ENCODE assay signal across 16 cellular contexts in genomic region chr19:38064661-38065425, GRCh38.
DNase-seq lines count a peak whose midpoint lies in the region; ATAC-seq and TF ChIP-seq lines count a peak whose summit lies in the region.
"Had no signal": no experiment of that assay in that cellular context is flagged by ENCODE, and none has a peak within 500 bp of the region (broad histone marks: within the 10 kb centered on the region; RNA-seq: fewer than 3 reads in every experiment).

No MANE protein-coding gene starts in this region.

- H3K36me3 ChIP-seq in heart right ventricle, result no peaks in the 10 kb centered on the region
- no peaks in the 10 kb centered on the region for H3K36me3 ChIP-seq in OCI-LY1 (ENCODE audit: insufficient read depth, low read length)
- no peaks in the 10 kb centered on the region; the same call in 1 of the 2 replicates for H3K36me3 ChIP-seq in WERI-Rb-1
- H3K36me3 ChIP-seq in H7 (replicated peaks; ENCODE audit: control insufficient read depth, insufficient read depth, low read length), result no peaks in the 10 kb centered on the region
- H3K36me3 ChIP-seq: BLaER1 treated with 17β-estradiol and CSF1 and Interleukin-3, amounts not matched to agents 10 nM and 100 nM had no signal

- no peak overlapping the region for H3K4me3 Mint-ChIP-seq in naive B cell
- H3K4me3 Mint-ChIP-seq: CD4-positive, CD25-positive, alpha-beta regulatory T cell had no signal

- H3F3A ChIP-seq in OCI-LY1 (ENCODE audit: insufficient read depth, low read length), result no peaks in the 10 kb centered on the region

- H3K9me3 ChIP-seq in heart right ventricle (no peaks in the 10 kb centered on the region), OCI-LY1 (ENCODE audit: low read length) (no peaks in the 10 kb centered on the region), WERI-Rb-1 (ENCODE audit: severe bottlenecking) (no peaks in the 10 kb centered on the region)
- H3K9me3 ChIP-seq: BLaER1 treated with 17β-estradiol and CSF1 and Interleukin-3, amounts not matched to agents 10 nM and 100 nM had no signal

- H3K27me3 Mint-ChIP-seq in naive B cell, result no peaks in the 10 kb centered on the region
- H3K27me3 Mint-ChIP-seq: CD4-positive, CD25-positive, alpha-beta regulatory T cell had no signal

- H3K4me1 Mint-ChIP-seq in naive B cell, result peaks cover 20 to 63% (median 50%) of the 10 kb centered on the region in 3 donors

- peaks cover 0 to under 1% of the 10 kb centered on the region in 2 donors for H3K36me3 Mint-ChIP-seq in naive B cell

- H3K9me2 ChIP-seq in OCI-LY1 (ENCODE audit: low read depth, low read length), result no peaks in the 10 kb centered on the region

- no peak overlapping the region for H3K4me3 ChIP-seq in heart right ventricle
- H3K4me3 ChIP-seq in OCI-LY1 (ENCODE audit: low read depth, low read length, poor library complexity, severe bottlenecking), result no peak overlapping the region
- no peak overlapping the region for H3K4me3 ChIP-seq in WERI-Rb-1 (ENCODE audit: low read depth, low read length)
- H3K4me3 ChIP-seq in H7 (ENCODE audit: insufficient read depth, low read depth, low read length), result no peak overlapping the region
- H3K4me3 ChIP-seq: BLaER1 treated with 17β-estradiol and CSF1 and Interleukin-3, amounts not matched to agents 10 nM and 100 nM; GM12878 had no signal

- intact Hi-C loops in Right ventricle myocardium superior (cut with DNase I), result no loop called here
- intact Hi-C loops in heart right ventricle (cut with DNase I), result no loop called here

- no peak overlapping the region for H3K9ac ChIP-seq in OCI-LY1 (ENCODE audit: low read length)

- WGBS in heart right ventricle, 2 donors, result 92 to 93% methylated on average over 7 of the region's 7 CpGs

- DNase-seq in Right ventricle myocardium superior, result peak; percentile 10
- no peak for DNase-seq in heart right ventricle
- DNase-seq in WERI-Rb-1, result no peak
- no peak for DNase-seq in naive B cell
- DNase-seq in H7, result no peak
- DNase-seq in GDM1 (lab: John Stamatoyannopoulos, UW), result no peak
- no peak for DNase-seq in NCI-H1417 treated with DMSO at 0.1 percent for 48 hours (lab: John Stamatoyannopoulos, UW)
- DNase-seq: AML-193; Calu3; CD4-positive, CD25-positive, alpha-beta regulatory T cell; DMS 273 treated with DMSO at 0.1 percent for 48 hours had no signal

- H3K27me3 ChIP-seq in heart right ventricle (no peaks in the 10 kb centered on the region), OCI-LY1 (ENCODE audit: insufficient read depth, low read length) (no peaks in the 10 kb centered on the region), WERI-Rb-1 (ENCODE audit: insufficient read depth, low read depth, severe bottlenecking) (no peaks in the 10 kb centered on the region), H7 (ENCODE audit: control insufficient read depth, insufficient read depth, low read length) (no peaks in the 10 kb centered on the region)
- H3K27me3 ChIP-seq: BLaER1 treated with 17β-estradiol and CSF1 and Interleukin-3, amounts not matched to agents 10 nM and 100 nM had no signal

- H4K20me1 ChIP-seq in OCI-LY1 (ENCODE audit: insufficient read depth, low read length), result no peaks in the 10 kb centered on the region
- H4K20me1 ChIP-seq: BLaER1 treated with 17β-estradiol and CSF1 and Interleukin-3, amounts not matched to agents 10 nM and 100 nM had no signal

- no peak overlapping the region for H3K4me2 ChIP-seq in OCI-LY1 (ENCODE audit: low read length)

- ATAC-seq in Right ventricle myocardium superior (ENCODE audit: poor library complexity) (no peak), heart right ventricle (no peak), naive B cell (ENCODE audit: low read depth in 2 of 2) (no peak)
- ATAC-seq: GM12878, HCT116 had no signal

- no peaks in the 10 kb centered on the region for H3K79me2 ChIP-seq in OCI-LY1 (ENCODE audit: insufficient read depth, low read length)

- H2AFZ ChIP-seq in OCI-LY1 (ENCODE audit: low read length), result no peak overlapping the region

- H3K4me1 ChIP-seq in heart right ventricle (peaks cover 0 to 5% (median 0%) of the 10 kb centered on the region in 9 donors), OCI-LY1 (ENCODE audit: insufficient read depth, low read length, severe bottlenecking) (peaks cover 37% of the 10 kb centered on the region)

- peak overlapping the region in 5 of 6 donors; percentile 33 to 79 (median 70) for H3K27ac Mint-ChIP-seq in naive B cell
- H3K27ac Mint-ChIP-seq: CD4-positive, CD25-positive, alpha-beta regulatory T cell had no signal

- H3K27ac ChIP-seq in heart right ventricle (no peak overlapping the region), OCI-LY1 (ENCODE audit: low read depth, low read length, poor library complexity, severe bottlenecking) (peak overlapping the region; percentile 61), WERI-Rb-1 (peak overlapping the region; percentile 87)
- H3K27ac ChIP-seq: 22Rv1 had no signal

- TF ChIP-seq CTCF in heart right ventricle (IDR thresholded peaks at IDR 0.05), result no peak
- TF ChIP-seq CTCF in OCI-LY1 (IDR thresholded peaks at IDR 0.05; ENCODE audit: low read length), result no peak
- TF ChIP-seq CTCF in WERI-Rb-1 (IDR thresholded peaks at IDR 0.05; ENCODE audit: low read depth, low read length), result no peak

- H3K9me3 Mint-ChIP-seq in naive B cell, result no peaks in the 10 kb centered on the region
- H3K9me3 Mint-ChIP-seq: CD4-positive, CD25-positive, alpha-beta regulatory T cell had no signal

Comparison
In these comparisons a context has a peak if more than half of its experiments do, and no peak if none do; other contexts are left out.
1. H3K27ac ChIP-seq: peak in OCI-LY1 (single experiment) and WERI-Rb-1 (single experiment); none in heart right ventricle (0 of 10).